In genomic region chr1:153977250-153978240, GRCh38 we compare ENCODE assay signal across 8 cellular contexts. TPM values are rescaled to one million over a fixed set of nuclear protein-coding genes. Genes with fewer than 3 reads are reported as not detected.
A peak's percentile ranks its signal among the peaks of the same experiment; 100 is the strongest.
DNase-seq lines count a peak whose midpoint lies in the region; ATAC-seq and TF ChIP-seq lines count a peak whose summit lies in the region.

TSS of gene JTB (minus strand) at chr1:153977674. CDS start at chr1:153977252, 422 bp downstream.

- peak; percentile 91 for DNase-seq in A673 (ENCODE audit: low spot score)
- DNase-seq in NCI-H526 (lab: John Stamatoyannopoulos, UW), result peak; percentile 93 to 99
- DNase-seq in activated CD4-positive, alpha-beta T cell treated with anti-CD3 and anti-CD28 coated beads for 48 hours, result peak; percentile 91
- DNase-seq in stimulated activated CD4-positive, alpha-beta T cell treated with anti-CD3 and anti-CD28 coated beads, Interleukin-1b, Interleukin-23, amount 100 ng/mL, for 4 hours (ENCODE audit: low read depth in 2 of 2), result peak; percentile 79 to 83

- CTCF ChIA-PET in A673 (lab: Charles Lee), result interaction anchor here (0.5 to 0.9 kb wide), 4 partner anchors 10 to 409 kb away, joined by 3 to 4 read pairs (median 3); partner anchors contain the start of gene CREB3L4

- no peaks in the 10 kb centered on the region for H3K9me3 ChIP-seq in A673 (ENCODE audit: low read depth, low read length, poor library complexity, severe bottlenecking)

- POLR2A ChIA-PET in A673 (lab: Charles Lee; ENCODE audit: low non-redundant PET), result interaction anchor here (0.6 to 1.5 kb wide), 2 partner anchors 9 to 13 kb away, joined by 4 to 8 read pairs; partner anchors contain the start of gene RAB13

- H3K4me3 ChIP-seq in A673 (ENCODE audit: low read depth, low read length, poor library complexity, severe bottlenecking), result peak within 1 kb of the TSS; percentile 97

- H3K27ac ChIP-seq in A673 (ENCODE audit: low read depth, low read length, poor library complexity, severe bottlenecking) (peak within 1 kb of the TSS; percentile 91), cingulate gyrus (ENCODE audit: low read depth, low read length) (peak within 1 kb of the TSS; percentile 69), layer of hippocampus (ENCODE audit: low read depth, low read length) (peak within 1 kb of the TSS; percentile 93)

- H3K36me3 ChIP-seq in A673 (ENCODE audit: insufficient read depth, low read length, poor library complexity, severe bottlenecking), result peaks cover 40% of the 10 kb centered on the region

- intact Hi-C loops in A673 (cut with micrococcal nuclease; ENCODE audit: unreplicated experiment), result no loop called here

- peak; percentile 82 for ATAC-seq in GM18909 (IDR thresholded peaks at IDR 0.05; ENCODE audit: poor library complexity, unreplicated experiment)
- ATAC-seq in HG03432 (IDR thresholded peaks at IDR 0.05; ENCODE audit: unreplicated experiment), result peak; percentile 85

- H3K4me1 ChIP-seq in A673 (ENCODE audit: insufficient read depth, low read length, poor library complexity, severe bottlenecking), result peaks cover 8% of the 10 kb centered on the region

- H3K27me3 ChIP-seq in A673 (replicated peaks; ENCODE audit: insufficient read depth, low read depth, low read length, poor library complexity) (no peaks in the 10 kb centered on the region), layer of hippocampus (ENCODE audit: control insufficient read depth, insufficient read depth, low read length) (no peaks in the 10 kb centered on the region)

- no peak for TF ChIP-seq CTCF in A673 (conservative IDR thresholded peaks at IDR 0.05; ENCODE audit: low read depth, low read length)

- BruUV-seq in A673 (replicated peaks; lab: Mats Ljungman, UMichigan), result TSS peak; percentile 90

RNA-seq across cellular contexts. Expression of gene JTB, which starts in this region (rescaled TPM):
- total RNA-seq in A673 (2021), result 126 and 142 TPM in 2 replicates

Comparison
In these comparisons a context has a peak if more than half of its experiments do, and no peak if none do; other contexts are left out.
1. Peak in every context shown above with its lines: DNase-seq, ATAC-seq, H3K4me3 ChIP-seq and H3K27ac ChIP-seq.